ENCODE assay signal across 1 cellular context in the genomic region with DNA sequence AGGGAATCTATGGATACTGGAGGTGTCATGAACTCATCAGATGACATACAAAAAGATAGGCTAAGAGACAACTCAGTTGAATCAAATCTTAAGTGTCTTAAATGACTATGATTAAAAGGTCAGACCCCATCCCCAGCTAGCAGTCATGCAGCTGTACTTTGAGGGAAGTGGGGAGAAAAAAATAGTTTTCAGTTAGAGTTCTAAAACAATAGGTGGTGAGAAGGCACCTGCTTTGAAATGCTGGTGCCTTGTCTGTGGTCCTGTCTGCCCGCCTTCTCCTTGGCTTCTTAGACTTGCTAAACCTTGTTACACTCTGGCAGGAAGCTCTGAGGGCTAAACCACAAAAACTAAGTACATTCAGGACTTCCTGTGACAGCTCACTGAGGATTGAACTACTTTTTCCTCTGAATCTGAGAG.
TF ChIP-seq lines count a peak whose summit lies in the region.

No MANE protein-coding gene starts in this region.

TF ChIP-seq in GM12878, 131 proteins besides CTCF, POLR2A, EP300 and RAD21 (continued from another document):
- TF ChIP-seq, protein P1, sequence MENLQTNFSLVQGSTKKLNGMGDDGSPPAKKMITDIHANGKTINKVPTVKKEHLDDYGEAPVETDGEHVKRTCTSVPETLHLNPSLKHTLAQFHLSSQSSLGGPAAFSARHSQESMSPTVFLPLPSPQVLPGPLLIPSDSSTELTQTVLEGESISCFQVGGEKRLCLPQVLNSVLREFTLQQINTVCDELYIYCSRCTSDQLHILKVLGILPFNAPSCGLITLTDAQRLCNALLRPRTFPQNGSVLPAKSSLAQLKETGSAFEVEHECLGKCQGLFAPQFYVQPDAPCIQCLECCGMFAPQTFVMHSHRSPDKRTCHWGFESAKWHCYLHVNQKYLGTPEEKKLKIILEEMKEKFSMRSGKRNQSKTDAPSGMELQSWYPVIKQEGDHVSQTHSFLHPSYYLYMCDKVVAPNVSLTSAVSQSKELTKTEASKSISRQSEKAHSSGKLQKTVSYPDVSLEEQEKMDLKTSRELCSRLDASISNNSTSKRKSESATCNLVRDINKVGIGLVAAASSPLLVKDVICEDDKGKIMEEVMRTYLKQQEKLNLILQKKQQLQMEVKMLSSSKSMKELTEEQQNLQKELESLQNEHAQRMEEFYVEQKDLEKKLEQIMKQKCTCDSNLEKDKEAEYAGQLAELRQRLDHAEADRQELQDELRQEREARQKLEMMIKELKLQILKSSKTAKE (IDR thresholded peaks at IDR 0.05; ENCODE audit: low read depth, poor library complexity, severe bottlenecking) = peak; percentile 63
- TF ChIP-seq ZNF384 (IDR thresholded peaks at IDR 0.05; ENCODE audit: borderline replicate concordance, low read depth, low read length) (peak; percentile 21; the same call in 1 of the 2 replicates), NBN (IDR thresholded peaks at IDR 0.05) (no peak), DPF2 (IDR thresholded peaks at IDR 0.05) (peak; percentile 51; the same call in 1 of the 2 replicates), IKZF2 (IDR thresholded peaks at IDR 0.05) (peak; percentile 85; a peak in 3 of 4 replicates), TCF12 (IDR thresholded peaks at IDR 0.05; ENCODE audit: low read depth, low read length) (0 out of 2 replicates have a peak, but pooled peaks have one; percentile 48), TBL1XR1 (IDR thresholded peaks at IDR 0.05; ENCODE audit: low read depth, low read length) (0 out of 2 replicates have a peak, but pooled peaks have one; percentile 29), EZH2 (IDR thresholded peaks at IDR 0.05; ENCODE audit: borderline replicate concordance, control insufficient read depth, low read depth, low read length) (no peak), EED (IDR thresholded peaks at IDR 0.05; ENCODE audit: low read depth) (peak; percentile 81; the same call in 1 of the 2 replicates), MTA2 (IDR thresholded peaks at IDR 0.05; ENCODE audit: low read depth) (peak; percentile 65; the same call in 1 of the 2 replicates), CBFB (IDR thresholded peaks at IDR 0.05; ENCODE audit: low read depth) (peak; percentile 68; the same call in 1 of the 2 replicates), NR2F1 (conservative IDR thresholded peaks at IDR 0.05) (peak; percentile 60; the same call in 1 of the 2 replicates), IKZF1 (conservative IDR thresholded peaks at IDR 0.05) (peak; percentile 83)
- TF ChIP-seq, protein P2, sequence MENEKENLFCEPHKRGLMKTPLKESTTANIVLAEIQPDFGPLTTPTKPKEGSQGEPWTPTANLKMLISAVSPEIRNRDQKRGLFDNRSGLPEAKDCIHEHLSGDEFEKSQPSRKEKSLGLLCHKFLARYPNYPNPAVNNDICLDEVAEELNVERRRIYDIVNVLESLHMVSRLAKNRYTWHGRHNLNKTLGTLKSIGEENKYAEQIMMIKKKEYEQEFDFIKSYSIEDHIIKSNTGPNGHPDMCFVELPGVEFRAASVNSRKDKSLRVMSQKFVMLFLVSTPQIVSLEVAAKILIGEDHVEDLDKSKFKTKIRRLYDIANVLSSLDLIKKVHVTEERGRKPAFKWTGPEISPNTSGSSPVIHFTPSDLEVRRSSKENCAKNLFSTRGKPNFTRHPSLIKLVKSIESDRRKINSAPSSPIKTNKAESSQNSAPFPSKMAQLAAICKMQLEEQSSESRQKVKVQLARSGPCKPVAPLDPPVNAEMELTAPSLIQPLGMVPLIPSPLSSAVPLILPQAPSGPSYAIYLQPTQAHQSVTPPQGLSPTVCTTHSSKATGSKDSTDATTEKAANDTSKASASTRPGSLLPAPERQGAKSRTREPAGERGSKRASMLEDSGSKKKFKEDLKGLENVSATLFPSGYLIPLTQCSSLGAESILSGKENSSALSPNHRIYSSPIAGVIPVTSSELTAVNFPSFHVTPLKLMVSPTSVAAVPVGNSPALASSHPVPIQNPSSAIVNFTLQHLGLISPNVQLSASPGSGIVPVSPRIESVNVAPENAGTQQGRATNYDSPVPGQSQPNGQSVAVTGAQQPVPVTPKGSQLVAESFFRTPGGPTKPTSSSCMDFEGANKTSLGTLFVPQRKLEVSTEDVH (IDR thresholded peaks at IDR 0.05; ENCODE audit: low read depth, partially characterized antibody) = no peak
- TF ChIP-seq, protein P3, sequence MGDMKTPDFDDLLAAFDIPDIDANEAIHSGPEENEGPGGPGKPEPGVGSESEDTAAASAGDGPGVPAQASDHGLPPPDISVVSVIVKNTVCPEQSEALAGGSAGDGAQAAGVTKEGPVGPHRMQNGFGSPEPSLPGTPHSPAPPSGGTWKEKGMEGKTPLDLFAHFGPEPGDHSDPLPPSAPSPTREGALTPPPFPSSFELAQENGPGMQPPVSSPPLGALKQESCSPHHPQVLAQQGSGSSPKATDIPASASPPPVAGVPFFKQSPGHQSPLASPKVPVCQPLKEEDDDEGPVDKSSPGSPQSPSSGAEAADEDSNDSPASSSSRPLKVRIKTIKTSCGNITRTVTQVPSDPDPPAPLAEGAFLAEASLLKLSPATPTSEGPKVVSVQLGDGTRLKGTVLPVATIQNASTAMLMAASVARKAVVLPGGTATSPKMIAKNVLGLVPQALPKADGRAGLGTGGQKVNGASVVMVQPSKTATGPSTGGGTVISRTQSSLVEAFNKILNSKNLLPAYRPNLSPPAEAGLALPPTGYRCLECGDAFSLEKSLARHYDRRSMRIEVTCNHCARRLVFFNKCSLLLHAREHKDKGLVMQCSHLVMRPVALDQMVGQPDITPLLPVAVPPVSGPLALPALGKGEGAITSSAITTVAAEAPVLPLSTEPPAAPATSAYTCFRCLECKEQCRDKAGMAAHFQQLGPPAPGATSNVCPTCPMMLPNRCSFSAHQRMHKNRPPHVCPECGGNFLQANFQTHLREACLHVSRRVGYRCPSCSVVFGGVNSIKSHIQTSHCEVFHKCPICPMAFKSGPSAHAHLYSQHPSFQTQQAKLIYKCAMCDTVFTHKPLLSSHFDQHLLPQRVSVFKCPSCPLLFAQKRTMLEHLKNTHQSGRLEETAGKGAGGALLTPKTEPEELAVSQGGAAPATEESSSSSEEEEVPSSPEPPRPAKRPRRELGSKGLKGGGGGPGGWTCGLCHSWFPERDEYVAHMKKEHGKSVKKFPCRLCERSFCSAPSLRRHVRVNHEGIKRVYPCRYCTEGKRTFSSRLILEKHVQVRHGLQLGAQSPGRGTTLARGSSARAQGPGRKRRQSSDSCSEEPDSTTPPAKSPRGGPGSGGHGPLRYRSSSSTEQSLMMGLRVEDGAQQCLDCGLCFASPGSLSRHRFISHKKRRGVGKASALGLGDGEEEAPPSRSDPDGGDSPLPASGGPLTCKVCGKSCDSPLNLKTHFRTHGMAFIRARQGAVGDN (IDR thresholded peaks at IDR 0.05) = peak; percentile 82; the same call in 1 of the 2 replicates
- TF ChIP-seq, protein P4, sequence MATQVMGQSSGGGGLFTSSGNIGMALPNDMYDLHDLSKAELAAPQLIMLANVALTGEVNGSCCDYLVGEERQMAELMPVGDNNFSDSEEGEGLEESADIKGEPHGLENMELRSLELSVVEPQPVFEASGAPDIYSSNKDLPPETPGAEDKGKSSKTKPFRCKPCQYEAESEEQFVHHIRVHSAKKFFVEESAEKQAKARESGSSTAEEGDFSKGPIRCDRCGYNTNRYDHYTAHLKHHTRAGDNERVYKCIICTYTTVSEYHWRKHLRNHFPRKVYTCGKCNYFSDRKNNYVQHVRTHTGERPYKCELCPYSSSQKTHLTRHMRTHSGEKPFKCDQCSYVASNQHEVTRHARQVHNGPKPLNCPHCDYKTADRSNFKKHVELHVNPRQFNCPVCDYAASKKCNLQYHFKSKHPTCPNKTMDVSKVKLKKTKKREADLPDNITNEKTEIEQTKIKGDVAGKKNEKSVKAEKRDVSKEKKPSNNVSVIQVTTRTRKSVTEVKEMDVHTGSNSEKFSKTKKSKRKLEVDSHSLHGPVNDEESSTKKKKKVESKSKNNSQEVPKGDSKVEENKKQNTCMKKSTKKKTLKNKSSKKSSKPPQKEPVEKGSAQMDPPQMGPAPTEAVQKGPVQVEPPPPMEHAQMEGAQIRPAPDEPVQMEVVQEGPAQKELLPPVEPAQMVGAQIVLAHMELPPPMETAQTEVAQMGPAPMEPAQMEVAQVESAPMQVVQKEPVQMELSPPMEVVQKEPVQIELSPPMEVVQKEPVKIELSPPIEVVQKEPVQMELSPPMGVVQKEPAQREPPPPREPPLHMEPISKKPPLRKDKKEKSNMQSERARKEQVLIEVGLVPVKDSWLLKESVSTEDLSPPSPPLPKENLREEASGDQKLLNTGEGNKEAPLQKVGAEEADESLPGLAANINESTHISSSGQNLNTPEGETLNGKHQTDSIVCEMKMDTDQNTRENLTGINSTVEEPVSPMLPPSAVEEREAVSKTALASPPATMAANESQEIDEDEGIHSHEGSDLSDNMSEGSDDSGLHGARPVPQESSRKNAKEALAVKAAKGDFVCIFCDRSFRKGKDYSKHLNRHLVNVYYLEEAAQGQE (IDR thresholded peaks at IDR 0.05; ENCODE audit: low read depth, low read length) = 0 out of 2 replicates have a peak, but pooled peaks have one; percentile 13
- TF ChIP-seq, protein P5, sequence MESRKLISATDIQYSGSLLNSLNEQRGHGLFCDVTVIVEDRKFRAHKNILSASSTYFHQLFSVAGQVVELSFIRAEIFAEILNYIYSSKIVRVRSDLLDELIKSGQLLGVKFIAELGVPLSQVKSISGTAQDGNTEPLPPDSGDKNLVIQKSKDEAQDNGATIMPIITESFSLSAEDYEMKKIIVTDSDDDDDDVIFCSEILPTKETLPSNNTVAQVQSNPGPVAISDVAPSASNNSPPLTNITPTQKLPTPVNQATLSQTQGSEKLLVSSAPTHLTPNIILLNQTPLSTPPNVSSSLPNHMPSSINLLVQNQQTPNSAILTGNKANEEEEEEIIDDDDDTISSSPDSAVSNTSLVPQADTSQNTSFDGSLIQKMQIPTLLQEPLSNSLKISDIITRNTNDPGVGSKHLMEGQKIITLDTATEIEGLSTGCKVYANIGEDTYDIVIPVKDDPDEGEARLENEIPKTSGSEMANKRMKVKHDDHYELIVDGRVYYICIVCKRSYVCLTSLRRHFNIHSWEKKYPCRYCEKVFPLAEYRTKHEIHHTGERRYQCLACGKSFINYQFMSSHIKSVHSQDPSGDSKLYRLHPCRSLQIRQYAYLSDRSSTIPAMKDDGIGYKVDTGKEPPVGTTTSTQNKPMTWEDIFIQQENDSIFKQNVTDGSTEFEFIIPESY (IDR thresholded peaks at IDR 0.05) = no peak
